26 cellular contexts compared by ENCODE assay signal in the genomic region with DNA sequence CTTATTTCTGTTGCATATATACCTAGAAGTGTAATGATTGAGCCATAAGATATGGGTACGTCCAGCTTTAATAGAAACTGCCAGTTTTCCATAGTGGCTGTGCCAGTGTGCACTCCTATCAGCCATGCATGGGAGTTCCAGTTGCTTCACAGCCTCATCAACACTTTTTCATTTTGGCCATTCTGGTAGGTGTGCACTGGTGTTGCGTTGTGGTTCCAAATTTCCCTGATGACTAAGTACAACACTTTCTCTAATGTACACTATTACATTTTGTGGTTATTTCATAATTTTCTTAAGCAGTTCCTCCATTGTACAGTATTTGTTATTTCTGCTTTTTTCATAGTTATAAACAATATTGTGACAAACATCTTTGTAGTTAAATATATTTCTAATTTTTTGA. TPM values are rescaled to one million over a fixed set of nuclear protein-coding genes. Genes with fewer than 3 reads are reported as not detected.
"Had no signal": no experiment of that assay in that cellular context is flagged by ENCODE, and none has a peak within 500 bp of the region (broad histone marks: within the 10 kb centered on the region; RNA-seq: fewer than 3 reads in every experiment).

No MANE protein-coding gene starts in this region.

- H3K4me3 Mint-ChIP-seq: activated CD4-positive, alpha-beta memory T cell treated with anti-CD3 and anti-CD28 coated beads, Interleukin-2, amount 10 ng/mL, durations not matched to agents 7 days and 5 days; activated CD4-positive, alpha-beta T cell treated with anti-CD3 and anti-CD28 coated beads, Interleukin-2, amount 10 ng/mL, durations not matched to agents 7 days and 5 days; activated naive CD8-positive, alpha-beta T cell; activated T-cell treated with anti-CD3 and anti-CD28 coated beads, Interleukin-2, amount 50 U/mL, for 24 hours; activated T-cell treated with anti-CD3 and anti-CD28 coated beads, Interleukin-2, amount 50 U/mL, for 72 hours; dendritic cell treated with granulocyte-macrophage colony-stimulating factor and Interleukin-4, amounts not matched to agents 40 ng/mL and 50 ng/mL, for 4 days; endodermal cell had no signal

- H3K9me3 ChIP-seq: colonic mucosa had no signal

- H3K27ac Mint-ChIP-seq: activated CD4-positive, alpha-beta memory T cell treated with anti-CD3 and anti-CD28 coated beads, Interleukin-2, amount 10 ng/mL, durations not matched to agents 7 days and 5 days; activated CD4-positive, alpha-beta T cell treated with anti-CD3 and anti-CD28 coated beads, Interleukin-2, amount 10 ng/mL, durations not matched to agents 7 days and 5 days; activated naive CD8-positive, alpha-beta T cell; activated T-cell treated with anti-CD3 and anti-CD28 coated beads, Interleukin-2, amount 50 U/mL, for 24 hours; activated T-cell treated with anti-CD3 and anti-CD28 coated beads, Interleukin-2, amount 50 U/mL, for 72 hours; dendritic cell treated with granulocyte-macrophage colony-stimulating factor and Interleukin-4, amounts not matched to agents 40 ng/mL and 50 ng/mL, for 4 days; endodermal cell had no signal

- H3K36me3 Mint-ChIP-seq: activated naive CD8-positive, alpha-beta T cell had no signal

- H3K27ac ChIP-seq: colonic mucosa, dorsolateral prefrontal cortex had no signal

- H3K4me1 ChIP-seq: colonic mucosa had no signal

- ATAC-seq: activated T-cell treated with anti-CD3 and anti-CD28 coated beads, Interleukin-2, amount 50 U/mL, for 72 hours; esophagus mucosa had no signal

- H3K4me1 Mint-ChIP-seq: activated CD4-positive, alpha-beta memory T cell treated with anti-CD3 and anti-CD28 coated beads, Interleukin-2, amount 10 ng/mL, durations not matched to agents 7 days and 5 days; activated CD4-positive, alpha-beta T cell treated with anti-CD3 and anti-CD28 coated beads, Interleukin-2, amount 10 ng/mL, durations not matched to agents 7 days and 5 days; endodermal cell had no signal

- H3K4me3 ChIP-seq: colonic mucosa, dorsolateral prefrontal cortex had no signal

- H3K27me3 ChIP-seq: dorsolateral prefrontal cortex had no signal

- H3K36me3 ChIP-seq: colonic mucosa had no signal

- DNase-seq: activated CD4-positive, alpha-beta memory T cell treated with anti-CD3 and anti-CD28 coated beads, Interleukin-2, amount 10 ng/mL, durations not matched to agents 7 days and 5 days; activated CD4-positive, alpha-beta T cell treated with anti-CD3 and anti-CD28 coated beads for 1 hour; activated CD4-positive, alpha-beta T cell treated with anti-CD3 and anti-CD28 coated beads for 4 hours; activated CD4-positive, alpha-beta T cell treated with anti-CD3 and anti-CD28 coated beads, Interleukin-2, amount 10 ng/mL, durations not matched to agents 7 days and 5 days; activated CD4-positive, alpha-beta T cell treated with anti-CD3 and anti-CD28 coated beads, Interleukin-2, amount 50 U/mL, for 4 hours; activated CD4-positive, CD25-positive, alpha-beta regulatory T cell; activated CD8-positive, alpha-beta memory T cell treated with anti-CD3 and anti-CD28 coated beads, Interleukin-2, amount 50 U/mL, for 48 hours; activated gamma-delta T cell treated with Interleukin-2 at 50 U/mL for 16 hours; activated naive CD4-positive, alpha-beta T cell treated with anti-CD3 and anti-CD28 coated beads, Interleukin-2, amount 50 U/mL, for 16 hours; activated naive CD4-positive, alpha-beta T cell treated with Interleukin-2 at 50 U/mL for 16 hours; activated T-cell treated with anti-CD3 and anti-CD28 coated beads for 4 hours; activated T-cell treated with anti-CD3 and anti-CD28 coated beads, Interleukin-2, amount 50 U/mL, for 24 hours; activated T-cell treated with anti-CD3 and anti-CD28 coated beads, Interleukin-2, amount 50 U/mL, for 72 hours; amniotic stem cell; anterior cingulate cortex; caudate nucleus; colonic mucosa; dorsolateral prefrontal cortex; effector memory CD4-positive, alpha-beta T cell; endodermal cell; foreskin fibroblast; head of caudate nucleus; T-helper 2 cell had no signal

- H3K9me3 Mint-ChIP-seq: activated CD4-positive, alpha-beta memory T cell treated with anti-CD3 and anti-CD28 coated beads, Interleukin-2, amount 10 ng/mL, durations not matched to agents 7 days and 5 days; activated CD4-positive, alpha-beta T cell treated with anti-CD3 and anti-CD28 coated beads, Interleukin-2, amount 10 ng/mL, durations not matched to agents 7 days and 5 days; activated T-cell treated with anti-CD3 and anti-CD28 coated beads, Interleukin-2, amount 50 U/mL, for 24 hours had no signal

RNA-seq across cellular contexts. Expression of a gene that starts 21.6 kb away (rescaled TPM):
- total RNA-seq: endodermal cell had no signal
